Comparison of ENCODE assay signal across 12 cellular contexts in the genomic region with DNA sequence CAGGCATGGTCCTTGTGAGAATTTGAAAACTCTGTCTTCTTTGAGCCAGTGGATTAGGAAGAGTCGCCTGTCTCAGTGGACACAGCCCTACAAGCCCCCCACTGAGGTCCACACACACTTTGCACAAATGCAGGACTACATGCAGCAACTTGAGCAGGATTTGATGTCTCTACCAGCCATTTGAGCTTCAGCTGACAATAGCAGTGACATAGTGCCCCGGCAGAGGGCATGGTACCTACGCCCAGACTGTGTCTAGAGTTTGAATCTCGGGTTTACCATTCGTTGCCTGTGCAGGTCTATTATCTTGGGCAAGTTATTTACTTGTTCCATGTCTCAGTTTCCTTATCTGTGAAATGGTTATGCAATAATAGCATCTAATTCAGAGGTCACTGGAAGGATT.
DNase-seq lines count a peak whose midpoint lies in the region; ATAC-seq and TF ChIP-seq lines count a peak whose summit lies in the region.
"Had no signal": no experiment of that assay in that cellular context is flagged by ENCODE, and none has a peak within 500 bp of the region (broad histone marks: within the 10 kb centered on the region; RNA-seq: fewer than 3 reads in every experiment).

No MANE protein-coding gene starts in this region.

- H3F3A ChIP-seq in PC-3 (ENCODE audit: low read length, unreplicated experiment) = no peaks in the 10 kb centered on the region

- no peak overlapping the region for H3K27ac ChIP-seq in PC-3 (ENCODE audit: low read length)

- 0 out of 2 replicates have a peak, but pooled peaks cover 10% of the 10 kb centered on the region for H3K4me1 ChIP-seq in PC-3 (ENCODE audit: insufficient read depth, low read length)

- TF ChIP-seq CTCF in PC-3 (conservative IDR thresholded peaks at IDR 0.05; ENCODE audit: low read depth, low read length) = peak; percentile 77

- no peak overlapping the region for H3K4me3 ChIP-seq in PC-3 (ENCODE audit: low read length)

- H3K9ac ChIP-seq in PC-3 (ENCODE audit: low read length) = no peak overlapping the region

- no peaks in the 10 kb centered on the region for H3K9me3 ChIP-seq in PC-3 (ENCODE audit: low read length)

- no TSS peak for BruUV-seq in PC-3 (replicated peaks; lab: Mats Ljungman, UMichigan)

- peak; percentile 93 for DNase-seq in DMS53 treated with DMSO at 0.1 percent for 48 hours (lab: John Stamatoyannopoulos, UW; ENCODE audit: unreplicated experiment)
- peak; percentile 60 for DNase-seq in PC-3
- no peak for DNase-seq in pons (ENCODE audit: low spot score)
- DNase-seq: activated T-cell treated with anti-CD3 and anti-CD28 coated beads, Interleukin-2, amount 50 U/mL, for 1 hour; GF-D8; kidney; stimulated activated CD4-positive, alpha-beta T cell treated with anti-CD3 and anti-CD28 coated beads, Interleukin-4, amount 100 ng/mL, for 4 hours had no signal

- H3K9me2 ChIP-seq in PC-3 (replicated peaks; ENCODE audit: low read length) = no peaks in the 10 kb centered on the region

- H2AFZ ChIP-seq in PC-3 (ENCODE audit: low read length) = 0 out of 2 replicates have a peak overlapping the region, but pooled peaks have one; percentile 24

- ATAC-seq in GM19035 (IDR thresholded peaks at IDR 0.05; ENCODE audit: unreplicated experiment) (peak; percentile 46), HG03280 (IDR thresholded peaks at IDR 0.05; ENCODE audit: unreplicated experiment) (peak; percentile 18), PC-3 (peak; percentile 62), GM21825 (IDR thresholded peaks at IDR 0.05; ENCODE audit: unreplicated experiment) (no peak), HG03135 (IDR thresholded peaks at IDR 0.05; ENCODE audit: unreplicated experiment) (no peak), HG03521 (IDR thresholded peaks at IDR 0.05; ENCODE audit: unreplicated experiment) (no peak)

- H3K27me3 ChIP-seq in PC-3 (ENCODE audit: low read length) = no peaks in the 10 kb centered on the region

- H4K20me1 ChIP-seq in PC-3 (ENCODE audit: low read length) = no peaks in the 10 kb centered on the region

- H3K36me3 ChIP-seq in PC-3 (ENCODE audit: low read depth, low read length) = no peaks in the 10 kb centered on the region

- CTCF ChIA-PET in PC-3 (lab: Charles Lee) = interaction anchor here (0.6 kb wide), 2 partner anchors 116 to 605 kb away, joined by 4 read pairs; no protein-coding TSS in a partner anchor

- no peaks in the 10 kb centered on the region for H3K79me2 ChIP-seq in PC-3 (ENCODE audit: low read length)

- intact Hi-C loops in PC-3 (cut with micrococcal nuclease) = loop anchor here (2.0 kb wide), 1 partner anchor 622 kb away; no protein-coding TSS in a partner anchor

- POLR2A ChIA-PET in PC-3 (lab: Charles Lee; ENCODE audit: unreplicated experiment) = no interaction called here

- no peak overlapping the region for H3K4me2 ChIP-seq in PC-3 (ENCODE audit: low read length)

Comparison
In these comparisons a context has a peak if more than half of its experiments do, and no peak if none do; other contexts are left out.
1. ATAC-seq: peak in GM19035 (single experiment), HG03280 (single experiment) and PC-3 (single experiment); none in GM21825 (single experiment), HG03135 (single experiment) and HG03521 (single experiment).